Comparison of ENCODE assay signal across 1 cellular context in the genomic region with DNA sequence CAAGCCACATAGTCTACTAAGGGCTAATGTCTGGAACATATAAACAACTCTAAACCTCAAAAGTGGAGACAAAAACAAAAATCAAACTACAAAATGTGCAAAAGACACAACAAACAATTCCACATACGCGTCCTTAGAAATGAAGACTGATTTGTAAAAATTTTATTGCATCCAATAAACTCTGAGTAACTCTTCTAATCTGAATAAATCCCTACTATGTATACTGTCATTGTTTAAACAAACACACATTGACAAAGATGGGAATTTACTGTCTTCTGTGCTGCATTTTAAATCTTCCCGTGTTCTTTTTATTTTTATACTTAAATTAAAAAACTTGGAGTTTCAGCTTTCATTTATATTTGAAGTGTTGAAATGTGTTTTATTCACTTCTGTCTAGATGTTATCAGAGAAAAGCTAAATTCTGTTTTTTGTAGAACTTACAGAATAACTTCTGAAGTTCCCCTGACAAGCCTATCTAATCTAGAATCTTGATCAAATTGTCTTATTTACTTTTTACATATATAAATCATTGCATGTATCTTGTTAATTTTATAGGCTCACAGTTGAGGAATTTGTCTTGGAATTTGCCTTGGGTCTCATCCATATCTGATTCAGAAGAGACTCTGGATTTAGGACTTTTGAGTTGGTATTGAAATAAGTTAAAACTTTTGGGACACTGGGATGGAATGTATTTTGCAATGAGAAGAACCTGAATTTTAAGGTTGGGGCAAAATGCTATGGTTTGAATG.
TF ChIP-seq lines count a peak whose summit lies in the region.

No MANE protein-coding gene starts in this region.

TF ChIP-seq in SK-N-SH, 30 proteins besides CTCF, POLR2A, EP300 and RAD21 (continued from another document):
- TF ChIP-seq RXRA (IDR thresholded peaks at IDR 0.05; ENCODE audit: borderline replicate concordance, low read depth) (peak; percentile 57; the same call in 1 of the 2 replicates), TEAD4 (IDR thresholded peaks at IDR 0.05; ENCODE audit: borderline replicate concordance, insufficient read depth) (peak; percentile 96), CHD2 (IDR thresholded peaks at IDR 0.05; ENCODE audit: low read length, partially characterized antibody) (no peak), NFIC (IDR thresholded peaks at IDR 0.05; ENCODE audit: borderline replicate concordance) (peak; percentile 90), MXI1 (IDR thresholded peaks at IDR 0.05; ENCODE audit: low read depth, low read length) (no peak), NRF1 (IDR thresholded peaks at IDR 0.05; ENCODE audit: low read depth, low read length) (no peak), RCOR1 (IDR thresholded peaks at IDR 0.05; ENCODE audit: low read length) (no peak), TAF1 (IDR thresholded peaks at IDR 0.05; ENCODE audit: borderline replicate concordance, low read depth, low read length) (no peak), GABPA (IDR thresholded peaks at IDR 0.05; ENCODE audit: low read depth) (no peak), MEF2A (IDR thresholded peaks at IDR 0.05; ENCODE audit: borderline replicate concordance, low read depth) (peak; percentile 56; the same call in 1 of the 2 replicates), JUND (IDR thresholded peaks at IDR 0.05) (peak; percentile 96), POLR2AphosphoS5 (IDR thresholded peaks at IDR 0.05; ENCODE audit: low read depth, low read length) (peak; percentile 66)
- TF ChIP-seq, protein P1, sequence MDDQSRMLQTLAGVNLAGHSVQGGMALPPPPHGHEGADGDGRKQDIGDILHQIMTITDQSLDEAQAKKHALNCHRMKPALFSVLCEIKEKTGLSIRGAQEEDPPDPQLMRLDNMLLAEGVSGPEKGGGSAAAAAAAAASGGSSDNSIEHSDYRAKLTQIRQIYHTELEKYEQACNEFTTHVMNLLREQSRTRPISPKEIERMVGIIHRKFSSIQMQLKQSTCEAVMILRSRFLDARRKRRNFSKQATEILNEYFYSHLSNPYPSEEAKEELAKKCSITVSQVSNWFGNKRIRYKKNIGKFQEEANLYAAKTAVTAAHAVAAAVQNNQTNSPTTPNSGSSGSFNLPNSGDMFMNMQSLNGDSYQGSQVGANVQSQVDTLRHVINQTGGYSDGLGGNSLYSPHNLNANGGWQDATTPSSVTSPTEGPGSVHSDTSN (IDR thresholded peaks at IDR 0.05), result peak; percentile 92
- TF ChIP-seq, protein P2, sequence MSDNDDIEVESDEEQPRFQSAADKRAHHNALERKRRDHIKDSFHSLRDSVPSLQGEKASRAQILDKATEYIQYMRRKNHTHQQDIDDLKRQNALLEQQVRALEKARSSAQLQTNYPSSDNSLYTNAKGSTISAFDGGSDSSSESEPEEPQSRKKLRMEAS (IDR thresholded peaks at IDR 0.05; ENCODE audit: low read depth), result 0 out of 2 replicates have a peak, but pooled peaks have one; percentile 35
- TF ChIP-seq, protein P3, sequence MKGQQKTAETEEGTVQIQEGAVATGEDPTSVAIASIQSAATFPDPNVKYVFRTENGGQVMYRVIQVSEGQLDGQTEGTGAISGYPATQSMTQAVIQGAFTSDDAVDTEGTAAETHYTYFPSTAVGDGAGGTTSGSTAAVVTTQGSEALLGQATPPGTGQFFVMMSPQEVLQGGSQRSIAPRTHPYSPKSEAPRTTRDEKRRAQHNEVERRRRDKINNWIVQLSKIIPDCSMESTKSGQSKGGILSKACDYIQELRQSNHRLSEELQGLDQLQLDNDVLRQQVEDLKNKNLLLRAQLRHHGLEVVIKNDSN (IDR thresholded peaks at IDR 0.05; ENCODE audit: borderline replicate concordance, low read depth), result no peak
- TF ChIP-seq, protein P4, sequence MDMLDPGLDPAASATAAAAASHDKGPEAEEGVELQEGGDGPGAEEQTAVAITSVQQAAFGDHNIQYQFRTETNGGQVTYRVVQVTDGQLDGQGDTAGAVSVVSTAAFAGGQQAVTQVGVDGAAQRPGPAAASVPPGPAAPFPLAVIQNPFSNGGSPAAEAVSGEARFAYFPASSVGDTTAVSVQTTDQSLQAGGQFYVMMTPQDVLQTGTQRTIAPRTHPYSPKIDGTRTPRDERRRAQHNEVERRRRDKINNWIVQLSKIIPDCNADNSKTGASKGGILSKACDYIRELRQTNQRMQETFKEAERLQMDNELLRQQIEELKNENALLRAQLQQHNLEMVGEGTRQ (IDR thresholded peaks at IDR 0.05; ENCODE audit: borderline replicate concordance, low read depth, low read length), result no peak
- TF ChIP-seq, protein P5, sequence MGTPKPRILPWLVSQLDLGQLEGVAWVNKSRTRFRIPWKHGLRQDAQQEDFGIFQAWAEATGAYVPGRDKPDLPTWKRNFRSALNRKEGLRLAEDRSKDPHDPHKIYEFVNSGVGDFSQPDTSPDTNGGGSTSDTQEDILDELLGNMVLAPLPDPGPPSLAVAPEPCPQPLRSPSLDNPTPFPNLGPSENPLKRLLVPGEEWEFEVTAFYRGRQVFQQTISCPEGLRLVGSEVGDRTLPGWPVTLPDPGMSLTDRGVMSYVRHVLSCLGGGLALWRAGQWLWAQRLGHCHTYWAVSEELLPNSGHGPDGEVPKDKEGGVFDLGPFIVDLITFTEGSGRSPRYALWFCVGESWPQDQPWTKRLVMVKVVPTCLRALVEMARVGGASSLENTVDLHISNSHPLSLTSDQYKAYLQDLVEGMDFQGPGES (IDR thresholded peaks at IDR 0.05; ENCODE audit: low read depth, low read length), result no peak
